Comparison of ENCODE assay signal across 15 cellular contexts in genomic region chr19:12544401-12544876, GRCh38. TPM values are rescaled to one million over a fixed set of nuclear protein-coding genes. Genes with fewer than 3 reads are reported as not detected.
A peak's percentile ranks its signal among the peaks of the same experiment; 100 is the strongest.
DNase-seq lines count a peak whose midpoint lies in the region; ATAC-seq and TF ChIP-seq lines count a peak whose summit lies in the region.
"Had no signal": no experiment of that assay in that cellular context is flagged by ENCODE, and none has a peak within 500 bp of the region (broad histone marks: within the 10 kb centered on the region; RNA-seq: fewer than 3 reads in every experiment).

No MANE protein-coding gene starts in this region.

- no peaks in the 10 kb centered on the region for H3K9me3 ChIP-seq in CD8-positive, alpha-beta memory T cell (ENCODE audit: low read length)
- H3K9me3 ChIP-seq in colonic mucosa, result no peaks in the 10 kb centered on the region
- H3K9me3 ChIP-seq: esophagus muscularis mucosa, pancreas had no signal

- H3K9me3 Mint-ChIP-seq in CD8-positive, alpha-beta memory T cell, result peaks cover 0 to 4% (median 0%) of the 10 kb centered on the region in 5 donors
- H3K9me3 Mint-ChIP-seq in effector memory CD8-positive, alpha-beta T cell, result no peaks in the 10 kb centered on the region
- H3K9me3 Mint-ChIP-seq in memory B cell, result peaks cover 2% of the 10 kb centered on the region

- peak overlapping the region in 7 of 8 donors; percentile 24 to 78 (median 40) for H3K27ac Mint-ChIP-seq in CD8-positive, alpha-beta memory T cell
- peak overlapping the region; percentile 78 to 83 for H3K27ac Mint-ChIP-seq in effector memory CD8-positive, alpha-beta T cell
- H3K27ac Mint-ChIP-seq in memory B cell, result peak overlapping the region; percentile 36

- H3K36me3 ChIP-seq in CD8-positive, alpha-beta memory T cell (ENCODE audit: insufficient read depth, low read length), result peaks cover under 1% of the 10 kb centered on the region
- H3K36me3 ChIP-seq in colonic mucosa, result no peaks in the 10 kb centered on the region
- H3K36me3 ChIP-seq: pancreas had no signal

- H3K4me1 Mint-ChIP-seq in CD8-positive, alpha-beta memory T cell, result peaks cover 46 to 64% (median 61%) of the 10 kb centered on the region in 3 donors
- H3K4me1 Mint-ChIP-seq in effector memory CD8-positive, alpha-beta T cell (ENCODE audit: low read depth in 2 of 2), result peaks cover 39 to 51% of the 10 kb centered on the region in 2 donors
- H3K4me1 Mint-ChIP-seq in memory B cell, result peaks cover 44% of the 10 kb centered on the region

- CTCF ChIA-PET in CD8-positive, alpha-beta memory T cell (lab: Charles Lee), result no interaction called here

- H3K27me3 ChIP-seq in CD8-positive, alpha-beta memory T cell (ENCODE audit: insufficient read depth, low read length, poor library complexity, severe bottlenecking), result no peaks in the 10 kb centered on the region
- H3K27me3 ChIP-seq in colonic mucosa (no peaks in the 10 kb centered on the region), foreskin keratinocyte (no peaks in the 10 kb centered on the region)
- H3K27me3 ChIP-seq: esophagus muscularis mucosa, pancreas had no signal

- no peak overlapping the region for H3K27ac ChIP-seq in CD8-positive, alpha-beta memory T cell (ENCODE audit: low read depth, low read length)
- H3K27ac ChIP-seq in colonic mucosa (no peak overlapping the region), foreskin keratinocyte (no peak overlapping the region)
- H3K27ac ChIP-seq: esophagus muscularis mucosa, pancreas had no signal

- H3K4me3 ChIP-seq in CD8-positive, alpha-beta memory T cell (ENCODE audit: low read length), result no peak overlapping the region
- no peak overlapping the region for H3K4me3 ChIP-seq in colonic mucosa
- H3K4me3 ChIP-seq: esophagus muscularis mucosa, pancreas had no signal

- POLR2A ChIA-PET in CD8-positive, alpha-beta memory T cell (lab: Charles Lee), result no interaction called here

- H3K27me3 Mint-ChIP-seq in CD8-positive, alpha-beta memory T cell, result no peaks in the 10 kb centered on the region
- H3K27me3 Mint-ChIP-seq in effector memory CD8-positive, alpha-beta T cell, result no peaks in the 10 kb centered on the region
- no peaks in the 10 kb centered on the region for H3K27me3 Mint-ChIP-seq in memory B cell
- H3K27me3 Mint-ChIP-seq: IgD-negative memory B cell had no signal

- peaks cover 26% of the 10 kb centered on the region for H3K4me1 ChIP-seq in CD8-positive, alpha-beta memory T cell (ENCODE audit: insufficient read depth, low read length)
- H3K4me1 ChIP-seq in colonic mucosa (peaks cover 3% of the 10 kb centered on the region), foreskin keratinocyte (no peaks in the 10 kb centered on the region)

- H3K36me3 Mint-ChIP-seq in CD8-positive, alpha-beta memory T cell, result peaks cover 16 to 57% (median 25%) of the 10 kb centered on the region in 3 donors
- H3K36me3 Mint-ChIP-seq in effector memory CD8-positive, alpha-beta T cell (ENCODE audit: insufficient read depth), result peaks cover 27% of the 10 kb centered on the region
- H3K36me3 Mint-ChIP-seq in memory B cell, result peaks cover 31% of the 10 kb centered on the region

- no peak for ATAC-seq in effector memory CD8-positive, alpha-beta T cell (replicated peaks)
- ATAC-seq in memory B cell (ENCODE audit: low read depth) (no peak), foreskin keratinocyte (no peak)

- no peak for TF ChIP-seq CTCF in colonic mucosa (IDR thresholded peaks at IDR 0.05)
- TF ChIP-seq CTCF in foreskin keratinocyte (conservative IDR thresholded peaks at IDR 0.05), result no peak

- intact Hi-C loops in colonic mucosa (cut with DNase I), result no loop called here

- no peak overlapping the region for H3K9ac ChIP-seq in colonic mucosa (ENCODE audit: low read depth in 2 of 2, low read length in 2 of 2)

- DNase-seq in CD8-positive, alpha-beta memory T cell, result no peak
- DNase-seq in KG1 (lab: John Stamatoyannopoulos, UW) (peak; percentile 26), memory B cell (ENCODE audit: low spot score in 2 of 2) (no peak), colonic mucosa (no peak), foreskin keratinocyte (no peak), globus pallidus (ENCODE audit: low spot score) (no peak)
- DNase-seq in effector memory CD8-positive, alpha-beta T cell, result no peak
- DNase-seq in activated CD8-positive, alpha-beta memory T cell treated with anti-CD3 and anti-CD28 coated beads for 24 hours, result no peak
- DNase-seq: GOT3; NCI-H2029 treated with DMSO at 0.1 percent for 48 hours; pancreas; stimulated activated CD4-positive, alpha-beta T cell treated with anti-CD3 and anti-CD28 coated beads, Interleukin-4, amount 100 ng/mL, for 1 hour; SW 1271 had no signal

- peak overlapping the region in 1 of 7 donors; percentile 20 for H3K4me3 Mint-ChIP-seq in CD8-positive, alpha-beta memory T cell
- peak overlapping the region; percentile 28 to 33 for H3K4me3 Mint-ChIP-seq in effector memory CD8-positive, alpha-beta T cell
- H3K4me3 Mint-ChIP-seq in memory B cell, result no peak overlapping the region

RNA-seq across cellular contexts. Expression of gene ZNF564, which starts 6.8 kb away (rescaled TPM):
- total RNA-seq in CD8-positive, alpha-beta memory T cell, result 1 to 10 TPM; 7.4 to 8.0 TPM
- polyA plus RNA-seq in CD8-positive, alpha-beta memory T cell, result 16.7 TPM
- total RNA-seq in colonic mucosa, result 10 to 100 TPM; 14.8 to 17.4 TPM
- 4.0 and 4.2 TPM in 2 replicates for total RNA-seq in foreskin keratinocyte
- 1.5 TPM in 2 replicates for polyA plus RNA-seq in foreskin keratinocyte

RNA-seq across cellular contexts. Expression of gene ZNF709, which starts 59.8 kb away (rescaled TPM):
- total RNA-seq in CD8-positive, alpha-beta memory T cell, result 1 to 10 TPM; 2.5 TPM
- polyA plus RNA-seq in CD8-positive, alpha-beta memory T cell, result 1.1 TPM
- total RNA-seq in colonic mucosa, result 1 to 10 TPM; 1.3 to 2.0 TPM
- total RNA-seq in foreskin keratinocyte, result 1.4 TPM in 2 replicates
- 0.36 and 0.46 TPM in 2 replicates for polyA plus RNA-seq in foreskin keratinocyte
